Comparison of ENCODE assay signal across 12 cellular contexts in the genomic region with DNA sequence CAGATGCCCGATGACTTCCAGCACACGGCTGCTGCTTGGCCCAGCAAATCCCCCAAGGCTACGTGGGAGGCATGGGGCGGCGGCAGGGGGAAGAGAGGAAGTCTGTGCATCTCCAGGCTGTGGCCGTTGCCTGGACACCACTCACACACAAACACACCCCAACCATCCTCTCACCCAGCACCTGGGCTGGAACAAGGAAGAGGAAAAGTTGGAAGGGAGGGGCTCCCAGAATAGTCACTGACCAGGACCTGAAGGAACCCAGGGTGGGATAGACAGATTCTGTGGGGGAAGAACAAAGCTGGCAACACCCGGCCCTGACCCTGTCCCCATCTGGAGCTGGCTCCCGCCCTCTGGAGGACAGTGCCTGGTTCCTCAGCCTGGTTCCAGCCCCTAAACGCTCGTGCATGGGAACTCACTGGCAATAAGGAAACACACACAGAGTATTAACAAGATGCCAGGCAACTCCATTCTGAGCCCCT. TPM values are rescaled to one million over a fixed set of nuclear protein-coding genes. Genes with fewer than 3 reads are reported as not detected.
DNase-seq lines count a peak whose midpoint lies in the region; ATAC-seq and TF ChIP-seq lines count a peak whose summit lies in the region.
"Had no signal": no experiment of that assay in that cellular context is flagged by ENCODE, and none has a peak within 500 bp of the region (broad histone marks: within the 10 kb centered on the region; RNA-seq: fewer than 3 reads in every experiment).

No MANE protein-coding gene starts in this region.

- DNase-seq in COLO829 (ENCODE audit: low spot score) (peak; percentile 12), M059J (ENCODE audit: low read depth) (peak; percentile 62), chondrocyte (ENCODE audit: low spot score) (no peak), lung (ENCODE audit: low spot score) (peak; percentile 48), occipital lobe (lab: John Stamatoyannopoulos, UW) (no peak), 8988T (no peak), endodermal cell (no peak)
- DNase-seq: NCI-H510A treated with DMSO at 0.1 percent for 48 hours, WERI-Rb-1 had no signal

- H3K27ac Mint-ChIP-seq in chondrocyte (ENCODE audit: unreplicated experiment) (peak overlapping the region; percentile 36), endodermal cell (no peak overlapping the region)
- H3K27ac Mint-ChIP-seq: neural progenitor cell had no signal

- H3K36me3 ChIP-seq in lung (ENCODE audit: control insufficient read depth in 2 of 2, insufficient read depth in 2 of 2, low read length in 2 of 2) (peaks cover 6 to 42% of the 10 kb centered on the region in 2 donors), endodermal cell (ENCODE audit: control insufficient read depth, insufficient read depth, low read length) (peaks cover 29% of the 10 kb centered on the region)
- H3K36me3 ChIP-seq: neural progenitor cell had no signal

- H3K9me3 Mint-ChIP-seq in chondrocyte (ENCODE audit: low read depth) (no peaks in the 10 kb centered on the region), endodermal cell (no peaks in the 10 kb centered on the region)
- H3K9me3 Mint-ChIP-seq: neural progenitor cell had no signal

- H3K4me1 ChIP-seq in lung (ENCODE audit: control insufficient read depth in 2 of 2, insufficient read depth in 2 of 2, low read length in 2 of 2) (peaks cover 0 to 19% of the 10 kb centered on the region in 2 donors), endodermal cell (ENCODE audit: control insufficient read depth, insufficient read depth, low read length) (no peaks in the 10 kb centered on the region)
- H3K4me1 ChIP-seq: neural progenitor cell had no signal

- H3K4me3 ChIP-seq in lung (no peak overlapping the region), endodermal cell (ENCODE audit: low read length) (no peak overlapping the region)
- H3K4me3 ChIP-seq: neural progenitor cell had no signal

- peaks cover 7% of the 10 kb centered on the region for H3K36me3 Mint-ChIP-seq in chondrocyte (ENCODE audit: low read depth)
- H3K36me3 Mint-ChIP-seq in endodermal cell (ENCODE audit: low read depth) = peaks cover 25% of the 10 kb centered on the region

- no peak overlapping the region for H3K4me3 Mint-ChIP-seq in chondrocyte (ENCODE audit: unreplicated experiment)
- no peak overlapping the region for H3K4me3 Mint-ChIP-seq in endodermal cell
- H3K4me3 Mint-ChIP-seq: neural progenitor cell had no signal

- no peaks in the 10 kb centered on the region for H3K27me3 ChIP-seq in lung (ENCODE audit: control insufficient read depth, insufficient read depth)
- H3K27me3 ChIP-seq in endodermal cell (ENCODE audit: control insufficient read depth, insufficient read depth, low read length, poor library complexity, severe bottlenecking) = no peaks in the 10 kb centered on the region
- H3K27me3 ChIP-seq: neural progenitor cell had no signal

- H3K27me3 Mint-ChIP-seq in chondrocyte (ENCODE audit: low read depth) (no peaks in the 10 kb centered on the region), endodermal cell (ENCODE audit: insufficient read depth) (no peaks in the 10 kb centered on the region)
- H3K27me3 Mint-ChIP-seq: activated naive CD8-positive, alpha-beta T cell had no signal

- no peak overlapping the region for H3K9ac ChIP-seq in endodermal cell (ENCODE audit: extremely low read depth, low read length, poor library complexity, severe bottlenecking)

- H3K4me1 Mint-ChIP-seq in chondrocyte (ENCODE audit: low read depth) (peaks cover 20% of the 10 kb centered on the region), endodermal cell (peaks cover 4% of the 10 kb centered on the region)

- 31 to 52% methylated on average over 10 of the region's 10 CpGs for WGBS in lung, 2 donors
- WGBS in endodermal cell (ENCODE audit: insufficient coverage in 1 of 2, insufficient read length in 1 of 2), 2 experiments = 90 to 93% methylated on average over 7 to 9 of the region's 10 CpGs

- H3K27ac ChIP-seq in lung (ENCODE audit: low read depth in 1 of 2, low read length in 1 of 2) (no peak overlapping the region), endodermal cell (ENCODE audit: low read depth, low read length) (no peak overlapping the region)
- H3K27ac ChIP-seq: neural progenitor cell, WERI-Rb-1 had no signal

- TF ChIP-seq CTCF in chondrocyte (IDR thresholded peaks at IDR 0.05) (peak; percentile 16), lung (IDR thresholded peaks at IDR 0.05; ENCODE audit: control extremely low read depth, extremely low read depth) (no peak), endodermal cell (conservative IDR thresholded peaks at IDR 0.05) (no peak)

- no peaks in the 10 kb centered on the region for H3K9me3 ChIP-seq in lung (ENCODE audit: control insufficient read depth in 2 of 2, insufficient read depth in 1 of 2, low read length in 1 of 2)
- no peaks in the 10 kb centered on the region for H3K9me3 ChIP-seq in endodermal cell (ENCODE audit: control insufficient read depth, low read length)

- ATAC-seq in lung (ENCODE audit: insufficient read depth, low FRiP score) (peak; percentile 49), GM19463 (IDR thresholded peaks at IDR 0.05; ENCODE audit: unreplicated experiment) (no peak)

RNA-seq across cellular contexts. Expression of gene PPP6R1, which starts 11.2 kb away (rescaled TPM):
- 23.9 and 48.8 TPM in 2 replicates for total RNA-seq in M059J (2014; rRNA removed; shearing (Covaris generic))
- 47.6 to 58.4 TPM (median 49.9 TPM) in 3 replicates for total RNA-seq in chondrocyte
- total RNA-seq in lung = 10 to 100 TPM; 37.3 to 86.3 TPM
- polyA plus RNA-seq in lung = 10 to 100 TPM; 37.8 to 58.4 TPM
- total RNA-seq in occipital lobe = 11.4 TPM
- total RNA-seq in endodermal cell = 10 to 100 TPM; 74.8 to 79.9 TPM
- polyA plus RNA-seq in endodermal cell (2013, experiment 1 of 2) = 42.2 TPM
- polyA plus RNA-seq in endodermal cell (2013, experiment 2 of 2) = 39.1 TPM

RNA-seq across cellular contexts. Expression of gene TMEM86B, which starts 19.1 kb away (rescaled TPM):
- 1.2 and 1.7 TPM in 2 replicates for total RNA-seq in M059J (2014; rRNA removed; shearing (Covaris generic))
- total RNA-seq in chondrocyte = 1.4 to 1.5 TPM (median 1.4 TPM) in 3 replicates
- 1 to 10 TPM; 1.8 to 4.7 TPM for total RNA-seq in lung
- polyA plus RNA-seq in lung = 1 to 10 TPM; 3.9 to 5.3 TPM
- total RNA-seq in occipital lobe = 0.78 TPM
- 1 to 10 TPM; 2.9 to 5.9 TPM for total RNA-seq in endodermal cell
- 4.9 TPM for polyA plus RNA-seq in endodermal cell (2013, experiment 1 of 2)
- 3.5 TPM for polyA plus RNA-seq in endodermal cell (2013, experiment 2 of 2)

RNA-seq across cellular contexts. Expression of gene HSPBP1, which starts 32.2 kb away (rescaled TPM):
- 25.5 and 37.2 TPM in 2 replicates for total RNA-seq in M059J (2014; rRNA removed; shearing (Covaris generic))
- 22.7 to 30.3 TPM (median 24.2 TPM) in 3 replicates for total RNA-seq in chondrocyte
- total RNA-seq in lung = 10 to 100 TPM; 19.3 to 53.1 TPM
- polyA plus RNA-seq in lung = 10 to 100 TPM; 50.2 to 62.2 TPM
- 23.4 TPM for total RNA-seq in occipital lobe
- 10 to 100 TPM; 43.7 to 48.5 TPM for total RNA-seq in endodermal cell
- polyA plus RNA-seq in endodermal cell (2013, experiment 1 of 2) = 38.6 TPM
- 41.3 TPM for polyA plus RNA-seq in endodermal cell (2013, experiment 2 of 2)

RNA-seq across cellular contexts. Expression of gene BRSK1, which starts 36.1 kb away (rescaled TPM):
- total RNA-seq in M059J (2014; rRNA removed; shearing (Covaris generic)) = 0.17 and 2.7 TPM in 2 replicates
- total RNA-seq in chondrocyte = 14.0 to 15.9 TPM (median 15.3 TPM) in 3 replicates
- 1 to 10 TPM; 2.1 to 6.4 TPM for total RNA-seq in lung
- polyA plus RNA-seq in lung = under 1 TPM; 0.53 to 0.94 TPM
- total RNA-seq in occipital lobe = 67.1 TPM
- 10 to 100 TPM; 75.9 to 91.4 TPM for total RNA-seq in endodermal cell
- 53.5 TPM for polyA plus RNA-seq in endodermal cell (2013, experiment 1 of 2)
- 51.8 TPM for polyA plus RNA-seq in endodermal cell (2013, experiment 2 of 2)

RNA-seq across cellular contexts. Expression of gene PTPRH, which starts 38.4 kb away (rescaled TPM):
- 0.79 and 1.5 TPM in 2 replicates for total RNA-seq in M059J (2014; rRNA removed; shearing (Covaris generic))
- total RNA-seq in chondrocyte = 0.42 to 0.54 TPM in 2 of 3 replicates, not detected in the other
- 1 to 10 TPM in 1 of 2 donors, under 1 TPM in 1; 0.37 to 1.3 TPM for total RNA-seq in lung
- polyA plus RNA-seq in lung = under 1 TPM; 0.22 to 0.65 TPM
- 0.47 TPM for total RNA-seq in occipital lobe
- total RNA-seq in endodermal cell = not detected
- polyA plus RNA-seq in endodermal cell (2013, experiment 1 of 2) = 2.1 TPM
- 1.3 TPM for polyA plus RNA-seq in endodermal cell (2013, experiment 2 of 2)

Comparison
In these comparisons a context has a peak if more than half of its experiments do, and no peak if none do; other contexts are left out.
1. DNase-seq: peak in COLO829 (single experiment), M059J (single experiment) and lung (single experiment); none in chondrocyte (single experiment), occipital lobe (single experiment), 8988T (single experiment) and endodermal cell (single experiment).